Comparison of ENCODE assay signal across 19 cellular contexts in genomic region chr4:21476753-21477152, GRCh38.
DNase-seq lines count a peak whose midpoint lies in the region; ATAC-seq and FAIRE-seq lines count a peak whose summit lies in the region.
"Had no signal": no experiment of that assay in that cellular context is flagged by ENCODE, and none has a peak within 500 bp of the region (broad histone marks: within the 10 kb centered on the region; RNA-seq: fewer than 3 reads in every experiment).

No MANE protein-coding gene starts in this region.

- ATAC-seq in esophagus mucosa, result no peak
- ATAC-seq: naive thymus-derived CD8-positive, alpha-beta T cell had no signal

- DNase-seq in ELF-1 (ENCODE audit: low read depth, low spot score) (peak; percentile 22), M059J (ENCODE audit: low read depth) (peak; percentile 31), dermis blood vessel endothelial cell (peak; percentile 32), left kidney (ENCODE audit: low read depth, low spot score) (peak; percentile 85), GM19239 (ENCODE audit: insufficient read length, low spot score) (no peak), NCI-H69 (lab: John Stamatoyannopoulos, UW) (no peak), caudate nucleus (lab: John Stamatoyannopoulos, UW) (no peak)
- DNase-seq: activated naive CD4-positive, alpha-beta T cell treated with anti-CD3 and anti-CD28 coated beads for 36 hours; DMS79 treated with DMSO at 0.1 percent for 48 hours; glutamatergic neuron; Karpas-422; naive thymus-derived CD8-positive, alpha-beta T cell; NCI-H2107; NK-92 treated with Interleukin-12 subunit alpha and Interleukin-12 subunit beta, amount 100 ng/mL, for 24 hours; transverse colon had no signal

- H3K27ac ChIP-seq in caudate nucleus (ENCODE audit: low read depth, low read length), result no peak overlapping the region
- H3K27ac ChIP-seq: right atrium auricular region, SJSA1, transverse colon had no signal

- no peak for FAIRE-seq in GM19239 (lab: Jason Lieb, UNC)
- FAIRE-seq: endometrium had no signal

Comparison
In these comparisons a context has a peak if more than half of its experiments do, and no peak if none do; other contexts are left out.
1. DNase-seq: peak in ELF-1 (single experiment), M059J (single experiment), dermis blood vessel endothelial cell (single experiment) and left kidney (single experiment); none in GM19239 (single experiment), NCI-H69 (single experiment) and caudate nucleus (0 of 61).